7 cellular contexts compared by ENCODE assay signal in genomic region chr6:32970413-32971244, GRCh38. TPM values are rescaled to one million over a fixed set of nuclear protein-coding genes. Genes with fewer than 3 reads are reported as not detected.
DNase-seq lines count a peak whose midpoint lies in the region; ATAC-seq, FAIRE-seq and TF ChIP-seq lines count a peak whose summit lies in the region.

No MANE protein-coding gene starts in this region.

- H3K27ac Mint-ChIP-seq in immature natural killer cell: peak overlapping the region; percentile 98 to 100 (median 100)

- H3K27me3 Mint-ChIP-seq in immature natural killer cell (ENCODE audit: low read depth in 3 of 3): peaks cover 47 to 64% (median 62%) of the 10 kb centered on the region in 3 donors

- FAIRE-seq in GM12891 (lab: Jason Lieb, UNC): peak; percentile 58
- no peak for FAIRE-seq in small intestine (lab: Jason Lieb, UNC)

- H3K36me3 ChIP-seq in WERI-Rb-1: peaks cover 59% of the 10 kb centered on the region
- H3K36me3 ChIP-seq in breast epithelium: no peaks in the 10 kb centered on the region
- peaks cover 3 to 13% of the 10 kb centered on the region in 2 donors for H3K36me3 ChIP-seq in small intestine (ENCODE audit: control insufficient read depth in 2 of 2, insufficient read depth in 2 of 2, low read length in 2 of 2)

- 0 to 1% (median 1%) methylated on average over 29 to 43 of the region's 43 CpGs for WGBS in small intestine, 3 donors

- H3K4me3 Mint-ChIP-seq in immature natural killer cell: peak overlapping the region; percentile 92 to 99 (median 95)

- H3K36me3 Mint-ChIP-seq in immature natural killer cell: peaks cover 24 to 37% (median 34%) of the 10 kb centered on the region in 3 donors

- no peak for ATAC-seq in GM21381 (IDR thresholded peaks at IDR 0.05; ENCODE audit: unreplicated experiment)

- H3K9me3 Mint-ChIP-seq in immature natural killer cell: peaks cover 0 to 2% (median 0%) of the 10 kb centered on the region in 6 donors

- H3K27me3 ChIP-seq in WERI-Rb-1 (ENCODE audit: insufficient read depth, low read depth, severe bottlenecking) (no peaks in the 10 kb centered on the region), breast epithelium (no peaks in the 10 kb centered on the region), small intestine (ENCODE audit: control insufficient read depth in 2 of 2, insufficient read depth in 2 of 2, low read length in 2 of 2) (no peaks in the 10 kb centered on the region)

- peak; percentile 1; the same call in 1 of the 2 replicates for TF ChIP-seq POLR2A in GM12891 (IDR thresholded peaks at IDR 0.05; ENCODE audit: low read depth, low read length)
- no peak for TF ChIP-seq POLR2A in breast epithelium (IDR thresholded peaks at IDR 0.05)

- DNase-seq in GM12891 (ENCODE audit: insufficient read length, low spot score) (peak; percentile 45), NCI-H2107 (lab: John Stamatoyannopoulos, UW) (peak; percentile 60), WERI-Rb-1 (peak; percentile 95), breast epithelium (ENCODE audit: low spot score in 2 of 2) (peak; percentile 88 to 89), immature natural killer cell (peak; percentile 69 to 73 (median 69)), small intestine (peak; percentile 88)

- H3K4me3 ChIP-seq in WERI-Rb-1 (ENCODE audit: low read depth, low read length) (peak overlapping the region; percentile 87), breast epithelium (peak overlapping the region; percentile 84 to 91 (median 85)), small intestine (ENCODE audit: low read depth in 1 of 2, low read length in 2 of 2) (peak overlapping the region; percentile 82 to 90)

- H3K27ac ChIP-seq in WERI-Rb-1: peak overlapping the region; percentile 99
- H3K27ac ChIP-seq in breast epithelium: peak overlapping the region; percentile 96 to 100
- peak overlapping the region; percentile 98 to 99 for H3K27ac ChIP-seq in small intestine (ENCODE audit: low read depth in 1 of 2, low read length in 1 of 2)

- TF ChIP-seq CTCF in WERI-Rb-1 (IDR thresholded peaks at IDR 0.05; ENCODE audit: low read depth, low read length) (no peak), breast epithelium (IDR thresholded peaks at IDR 0.05) (no peak)

- H3K4me1 ChIP-seq in breast epithelium (peaks cover 5 to 7% of the 10 kb centered on the region in 2 donors), small intestine (ENCODE audit: control insufficient read depth in 2 of 2, insufficient read depth in 1 of 2, low read depth in 1 of 2, low read length in 1 of 2) (peaks cover 2 to 7% of the 10 kb centered on the region in 2 donors)

- intact Hi-C loops in breast epithelium (cut with DNase I; ENCODE audit: low total_unique reads): no loop called here

- H3K9me3 ChIP-seq in WERI-Rb-1 (ENCODE audit: severe bottlenecking) (no peaks in the 10 kb centered on the region), breast epithelium (no peaks in the 10 kb centered on the region), small intestine (ENCODE audit: control insufficient read depth, low read depth) (no peaks in the 10 kb centered on the region)

- H3K4me1 Mint-ChIP-seq in immature natural killer cell: peaks cover 58 to 64% of the 10 kb centered on the region in 2 donors

TF ChIP-seq in GM12891, 5 proteins besides CTCF, POLR2A, EP300 and RAD21:
- TF ChIP-seq SPI1 (IDR thresholded peaks at IDR 0.05; ENCODE audit: low read depth, low read length) (0 out of 2 replicates have a peak, but pooled peaks have one; percentile 38), PAX5 (IDR thresholded peaks at IDR 0.05; ENCODE audit: insufficient read depth, low read length, severe bottlenecking) (no peak), TAF1 (IDR thresholded peaks at IDR 0.05; ENCODE audit: low read depth, low read length) (peak; percentile 20; the same call in 1 of the 2 replicates), POLR2AphosphoS5 (IDR thresholded peaks at IDR 0.05; ENCODE audit: low read depth, low read length) (peak; percentile 64), POU2F2 (IDR thresholded peaks at IDR 0.05; ENCODE audit: low read depth, low read length) (peak; percentile 78; the same call in 1 of the 2 replicates)

RNA-seq across cellular contexts. Expression of gene BRD2, which starts 2.2 kb away (rescaled TPM):
- polyA plus RNA-seq in GM12891 (2012; ENCODE audit: low read depth, missing spikeins): 178 TPM
- total RNA-seq in breast epithelium: 100 to 1,000 TPM; 111 to 159 (median 122) TPM
- 100 to 1,000 TPM in 1 of 3 donors, 10 to 100 TPM in 2; 29.8 to 119 (median 31.5) TPM for polyA plus RNA-seq in immature natural killer cell
- polyA plus RNA-seq in small intestine: 10 to 100 TPM; 76.2 to 95.6 (median 85.7) TPM

RNA-seq across cellular contexts. Expression of gene HLA-DMA, which starts 17.7 kb away (rescaled TPM):
- 434 TPM for polyA plus RNA-seq in GM12891 (2012; ENCODE audit: low read depth, missing spikeins)
- 10 to 100 TPM; 28.5 to 41.9 (median 30.9) TPM for total RNA-seq in breast epithelium
- polyA plus RNA-seq in immature natural killer cell: 10 to 100 TPM; 39.2 to 78.7 (median 69.7) TPM
- polyA plus RNA-seq in small intestine: 100 to 1,000 TPM in 1 of 3 donors, 10 to 100 TPM in 2; 60.4 to 111 (median 76.5) TPM

RNA-seq across cellular contexts. Expression of gene HLA-DMB, which starts 29.8 kb away (rescaled TPM):
- 358 TPM for polyA plus RNA-seq in GM12891 (2012; ENCODE audit: low read depth, missing spikeins)
- 10 to 100 TPM; 16.4 to 52.0 (median 34.6) TPM for total RNA-seq in breast epithelium
- polyA plus RNA-seq in immature natural killer cell: 100 to 1,000 TPM in 1 of 3 donors, 10 to 100 TPM in 2; 38.3 to 104 (median 89.1) TPM
- polyA plus RNA-seq in small intestine: 10 to 100 TPM; 22.8 to 60.5 (median 34.7) TPM

RNA-seq across cellular contexts. Expression of gene HLA-DOA, which starts 38.8 kb away (rescaled TPM):
- 110 TPM for polyA plus RNA-seq in GM12891 (2012; ENCODE audit: low read depth, missing spikeins)
- total RNA-seq in breast epithelium: 1 to 10 TPM; 2.1 to 5.7 (median 3.3) TPM
- polyA plus RNA-seq in immature natural killer cell (1 to 10 TPM in 2 of 3 donors, under 1 TPM in 1; 0.37 to 5.2 (median 2.8) TPM), small intestine (1 to 10 TPM in 1 of 3 donors, under 1 TPM in 2; 0.22 to 5.9 (median 0.81) TPM)

Comparison
In these comparisons a context has a peak if more than half of its experiments do, and no peak if none do; other contexts are left out.
1. DNase-seq: peak in every context shown above with its lines; median percentile 95 in WERI-Rb-1; 88 in breast epithelium; 88 in small intestine; 69 in immature natural killer cell; 60 in NCI-H2107; 45 in GM12891.